1 cellular context compared by ENCODE assay signal in the genomic region with DNA sequence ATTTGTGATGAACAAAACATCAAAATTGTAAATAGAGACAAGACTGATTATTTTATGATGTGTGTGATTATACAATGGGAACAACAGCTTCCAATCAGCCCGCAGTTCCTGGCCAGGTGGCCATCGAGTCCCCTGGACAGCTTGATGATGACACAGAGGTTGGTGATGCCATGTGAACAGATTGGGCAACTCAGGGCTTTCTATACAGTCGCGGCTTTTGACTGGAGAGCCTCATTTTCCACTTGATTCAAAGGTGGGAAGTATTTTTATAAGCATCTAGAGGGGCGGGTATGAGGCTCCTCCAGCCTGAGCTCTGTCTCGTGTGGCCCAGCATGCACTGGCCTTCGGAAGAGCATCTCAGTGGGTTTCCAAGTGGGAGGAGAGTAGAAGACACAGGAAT.
TF ChIP-seq lines count a peak whose summit lies in the region.

No MANE protein-coding gene starts in this region.

TF ChIP-seq in HCT116, 20 proteins besides CTCF, POLR2A, EP300 and RAD21 (continued from another document):
- TF ChIP-seq, protein P1, sequence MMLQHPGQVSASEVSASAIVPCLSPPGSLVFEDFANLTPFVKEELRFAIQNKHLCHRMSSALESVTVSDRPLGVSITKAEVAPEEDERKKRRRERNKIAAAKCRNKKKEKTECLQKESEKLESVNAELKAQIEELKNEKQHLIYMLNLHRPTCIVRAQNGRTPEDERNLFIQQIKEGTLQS (IDR thresholded peaks at IDR 0.05), result no peak
TF ChIP-seq in HCT116: peak in this region for 0.
